In genomic region chr11:73866586-73866996, GRCh38 we compare ENCODE assay signal across 10 cellular contexts. TPM values are rescaled to one million over a fixed set of nuclear protein-coding genes. Genes with fewer than 3 reads are reported as not detected.
DNase-seq lines count a peak whose midpoint lies in the region; FAIRE-seq and TF ChIP-seq lines count a peak whose summit lies in the region.
"Had no signal": no experiment of that assay in that cellular context is flagged by ENCODE, and none has a peak within 500 bp of the region (broad histone marks: within the 10 kb centered on the region; RNA-seq: fewer than 3 reads in every experiment).

No MANE protein-coding gene starts in this region.

- no peak overlapping the region for H2AK5ac ChIP-seq in trophoblast cell (ENCODE audit: low read length)

- no peak overlapping the region for H3K14ac ChIP-seq in trophoblast cell (ENCODE audit: low read length)

- no peak overlapping the region for H3K4me3 ChIP-seq in fibroblast of pulmonary artery (replicated peaks; ENCODE audit: low read depth, low read length)
- H3K4me3 ChIP-seq in trophoblast cell (ENCODE audit: low read depth, low read length) = no peak overlapping the region
- H3K4me3 ChIP-seq in Karpas-422 (ENCODE audit: low read length) = no peak overlapping the region

- H4K8ac ChIP-seq in trophoblast cell (ENCODE audit: low read depth, low read length) = no peak overlapping the region

- H3K4me1 ChIP-seq in trophoblast cell (ENCODE audit: control insufficient read depth in 1 of 2, insufficient read depth in 2 of 2, low read length in 2 of 2) (peaks cover 0 to 3% of the 10 kb centered on the region in 2 experiments), Karpas-422 (ENCODE audit: low read length) (peaks cover 16% of the 10 kb centered on the region)

- H3K9ac ChIP-seq in trophoblast cell (ENCODE audit: low read length) = no peak overlapping the region
- no peak overlapping the region for H3K9ac ChIP-seq in Karpas-422 (ENCODE audit: low read length)

- CTCF ChIA-PET in GM10248 (lab: Yijun Ruan, JAX) = interaction anchor here (1.2 to 1.4 kb wide), 2 partner anchors 21 to 241 kb away, joined by 3 to 4 read pairs; no protein-coding TSS in a partner anchor

- WGBS in trophoblast cell (ENCODE audit: extremely low coverage, insufficient coverage, insufficient read length) = no CpG with 5 or more reads among the region's 2 CpGs

- no peak overlapping the region for H3K4me2 ChIP-seq in trophoblast cell (ENCODE audit: low read length)
- no peak overlapping the region for H3K4me2 ChIP-seq in Karpas-422 (ENCODE audit: low read depth, low read length, poor library complexity, severe bottlenecking)

- peak; percentile 58 for DNase-seq in DMS53 treated with DMSO at 0.1 percent for 48 hours (lab: John Stamatoyannopoulos, UW; ENCODE audit: unreplicated experiment)
- peak; percentile 77 for DNase-seq in RCC 7860 (ENCODE audit: low spot score)
- peak; percentile 95 for DNase-seq in fibroblast of pulmonary artery (ENCODE audit: low read depth)
- DNase-seq in trophoblast cell = peak; percentile 27 to 55
- DNase-seq in DMS79 (lab: John Stamatoyannopoulos, UW) = no peak
- no peak for DNase-seq in Karpas-422
- DNase-seq in GM10248 (ENCODE audit: extremely low spot score) = no peak
- no peak for DNase-seq in activated CD4-positive, alpha-beta T cell treated with anti-CD3 and anti-CD28 coated beads, Interleukin-2, amount 50 U/mL, for 4 hours
- DNase-seq: anterior cingulate cortex, T-helper 17 cell had no signal

- H4K12ac ChIP-seq in trophoblast cell (ENCODE audit: low read depth, low read length) = no peak overlapping the region

- no peak overlapping the region for H3K23ac ChIP-seq in trophoblast cell (ENCODE audit: low read length)

- H3K4ac ChIP-seq in trophoblast cell (ENCODE audit: low read depth, low read length) = no peak overlapping the region

- POLR2A ChIA-PET in GM10248 (lab: Yijun Ruan, JAX) = no interaction called here

- no peak overlapping the region for H2AFZ ChIP-seq in trophoblast cell (ENCODE audit: insufficient read depth, low read length, poor library complexity)
- no peak overlapping the region for H2AFZ ChIP-seq in Karpas-422 (ENCODE audit: low read length)

- H2BK120ac ChIP-seq in trophoblast cell (ENCODE audit: insufficient read depth, low read length, poor library complexity) = no peak overlapping the region

- H3K9me3 ChIP-seq in trophoblast cell (ENCODE audit: insufficient read depth, low read depth, low read length) = no peaks in the 10 kb centered on the region
- no peaks in the 10 kb centered on the region for H3K9me3 ChIP-seq in Karpas-422 (ENCODE audit: low read length)

- H3K27me3 ChIP-seq in trophoblast cell (ENCODE audit: insufficient read depth, low read length) (no peaks in the 10 kb centered on the region), Karpas-422 (ENCODE audit: low read length) (no peaks in the 10 kb centered on the region)

- TF ChIP-seq CTCF in fibroblast of pulmonary artery (IDR thresholded peaks at IDR 0.05; ENCODE audit: low read length, missing control alignments) (no peak), GM10248 (IDR thresholded peaks at IDR 0.05; ENCODE audit: control extremely low read depth, extremely low read depth, low read depth, missing control alignments) (no peak)

- H3K27ac ChIP-seq in trophoblast cell (ENCODE audit: low read depth, low read length) (no peak overlapping the region), Karpas-422 (ENCODE audit: low read length) (no peak overlapping the region)

- no peak overlapping the region for H3K18ac ChIP-seq in trophoblast cell (ENCODE audit: low read length)

- peaks cover 2 to 10% of the 10 kb centered on the region in 2 experiments for H3K36me3 ChIP-seq in trophoblast cell (ENCODE audit: control insufficient read depth in 1 of 2, insufficient read depth in 2 of 2, low read length in 2 of 2)
- H3K36me3 ChIP-seq in Karpas-422 (ENCODE audit: insufficient read depth, low read length) = no peaks in the 10 kb centered on the region

- H3K79me1 ChIP-seq in trophoblast cell (ENCODE audit: low read length) = no peaks in the 10 kb centered on the region

- no peak overlapping the region for H2BK5ac ChIP-seq in trophoblast cell (ENCODE audit: low read depth, low read length, poor library complexity)

- H2BK12ac ChIP-seq in trophoblast cell (ENCODE audit: low read length) = no peak overlapping the region

- peak; percentile 82 for FAIRE-seq in RCC 7860 (lab: Jason Lieb, UNC)

- H3K9me2 ChIP-seq in Karpas-422 (replicated peaks; ENCODE audit: insufficient read depth, low read length) = no peaks in the 10 kb centered on the region

- H3K79me2 ChIP-seq in trophoblast cell (ENCODE audit: control insufficient read depth, insufficient read depth, low read length, poor library complexity) (no peaks in the 10 kb centered on the region), Karpas-422 (ENCODE audit: low read length) (no peaks in the 10 kb centered on the region)

- H4K20me1 ChIP-seq in Karpas-422 (ENCODE audit: insufficient read depth, low read depth, low read length) = no peaks in the 10 kb centered on the region

- no peak overlapping the region for H4K91ac ChIP-seq in trophoblast cell (ENCODE audit: low read depth, low read length)

RNA-seq across cellular contexts. Expression of gene COA4, which starts 10.1 kb away (rescaled TPM):
- polyA plus RNA-seq in trophoblast cell (2013) = 95.9 TPM in 2 replicates
- 134 and 207 TPM in 2 replicates for total RNA-seq in Karpas-422 (2014; rRNA removed; shearing (Covaris generic); ENCODE audit: low replicate concordance)

RNA-seq across cellular contexts. Expression of gene PAAF1, which starts 10.2 kb away (rescaled TPM):
- 16.8 and 18.9 TPM in 2 replicates for polyA plus RNA-seq in trophoblast cell (2013)
- total RNA-seq in Karpas-422 (2014; rRNA removed; shearing (Covaris generic); ENCODE audit: low replicate concordance) = 24.1 and 36.0 TPM in 2 replicates

Comparison
In these comparisons a context has a peak if more than half of its experiments do, and no peak if none do; other contexts are left out.
1. DNase-seq: peak in DMS53 treated with DMSO at 0.1 percent for 48 hours (single experiment), RCC 7860 (single experiment), fibroblast of pulmonary artery (single experiment) and trophoblast cell (2 of 2); none in DMS79 (single experiment), Karpas-422 (single experiment), GM10248 (single experiment) and activated CD4-positive, alpha-beta T cell treated with anti-CD3 and anti-CD28 coated beads, Interleukin-2, amount 50 U/mL, for 4 hours (0 of 2).